Comparison of ENCODE assay signal across 1 cellular context in the genomic region with DNA sequence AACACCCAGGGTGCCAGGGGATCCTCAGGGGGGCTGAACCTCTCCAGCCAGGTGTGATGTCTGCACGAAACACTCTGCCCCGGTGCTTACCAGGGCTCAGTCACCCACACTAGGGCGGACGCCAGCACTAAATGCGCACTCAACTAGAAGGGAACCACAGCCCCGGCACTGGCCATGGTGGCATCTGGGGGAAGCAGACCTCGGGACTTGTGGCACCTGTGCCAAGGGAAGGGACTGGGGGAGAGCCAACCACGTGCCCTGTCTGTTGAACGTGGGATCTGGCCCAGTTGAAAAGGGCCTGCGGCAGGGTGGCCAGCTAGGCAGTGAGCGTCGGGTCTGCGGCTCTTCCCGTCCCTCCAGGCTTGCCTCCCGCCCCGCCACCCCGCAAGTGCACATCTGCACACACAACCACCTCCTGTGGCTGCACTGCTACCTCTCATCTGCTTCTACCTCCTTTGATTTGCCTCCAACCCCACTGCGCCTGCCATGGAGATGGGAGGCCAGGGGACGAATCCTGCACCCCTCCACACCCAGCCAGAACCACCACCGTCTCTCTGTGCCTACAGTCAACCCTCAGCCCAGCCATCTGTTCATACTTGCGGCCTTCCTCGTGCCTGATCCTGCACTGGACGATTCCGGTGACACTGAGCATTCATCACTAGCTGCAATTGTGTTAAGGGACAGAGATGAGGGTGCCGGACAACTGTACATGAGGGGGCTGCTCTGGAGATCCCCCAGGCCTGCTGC.
TF ChIP-seq lines count a peak whose summit lies in the region.

No MANE protein-coding gene starts in this region.

TF ChIP-seq in H1, 55 proteins besides CTCF, POLR2A, EP300 and RAD21:
- TF ChIP-seq SIX5 (IDR thresholded peaks at IDR 0.05; ENCODE audit: low read depth, low read length), result no peak
- no peak for TF ChIP-seq CHD2 (IDR thresholded peaks at IDR 0.05; ENCODE audit: low read length)
- TF ChIP-seq CTBP2 (IDR thresholded peaks at IDR 0.05; ENCODE audit: borderline replicate concordance, insufficient read depth, insufficient read length, low read length), result no peak
- no peak for TF ChIP-seq MAFK (IDR thresholded peaks at IDR 0.05; ENCODE audit: low read depth, low read length)
- no peak for TF ChIP-seq ASH2L (IDR thresholded peaks at IDR 0.05; ENCODE audit: low read length)
- TF ChIP-seq, protein P1, sequence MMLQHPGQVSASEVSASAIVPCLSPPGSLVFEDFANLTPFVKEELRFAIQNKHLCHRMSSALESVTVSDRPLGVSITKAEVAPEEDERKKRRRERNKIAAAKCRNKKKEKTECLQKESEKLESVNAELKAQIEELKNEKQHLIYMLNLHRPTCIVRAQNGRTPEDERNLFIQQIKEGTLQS (IDR thresholded peaks at IDR 0.05; ENCODE audit: insufficient read depth, low read depth, low read length), result no peak
- TF ChIP-seq HDAC6 (IDR thresholded peaks at IDR 0.05; ENCODE audit: low read depth, low read length), result no peak
- no peak for TF ChIP-seq TBP (IDR thresholded peaks at IDR 0.05; ENCODE audit: low read depth, low read length)
- TF ChIP-seq SP4 (IDR thresholded peaks at IDR 0.05; ENCODE audit: low read length), result no peak
- no peak for TF ChIP-seq CBX5 (IDR thresholded peaks at IDR 0.05; ENCODE audit: low read depth, low read length)
- TF ChIP-seq TAF1 (IDR thresholded peaks at IDR 0.05; ENCODE audit: low read depth, low read length), result no peak
- TF ChIP-seq BACH1 (IDR thresholded peaks at IDR 0.05; ENCODE audit: low read length), result no peak
- TF ChIP-seq SIRT6 (IDR thresholded peaks at IDR 0.05; ENCODE audit: low read length), result no peak
- TF ChIP-seq TCF12 (IDR thresholded peaks at IDR 0.05; ENCODE audit: low read depth, low read length), result no peak
- TF ChIP-seq POU5F1 (IDR thresholded peaks at IDR 0.05; ENCODE audit: low read depth, low read length), result no peak
- TF ChIP-seq RBBP5 (IDR thresholded peaks at IDR 0.05; ENCODE audit: borderline replicate concordance, low read depth, low read length), result no peak
- TF ChIP-seq SP1 (IDR thresholded peaks at IDR 0.05; ENCODE audit: low read depth, low read length), result no peak
- no peak for TF ChIP-seq NRF1 (IDR thresholded peaks at IDR 0.05; ENCODE audit: low read depth, low read length)
- no peak for TF ChIP-seq ZNF274 (IDR thresholded peaks at IDR 0.05; ENCODE audit: borderline replicate concordance, extremely low read depth, low read length)
